Comparison of ENCODE assay signal across 17 cellular contexts in genomic region chr10:33178026-33178755, GRCh38.
A peak's percentile ranks its signal among the peaks of the same experiment; 100 is the strongest.
DNase-seq lines count a peak whose midpoint lies in the region; ATAC-seq, FAIRE-seq and TF ChIP-seq lines count a peak whose summit lies in the region.
"Had no signal": no experiment of that assay in that cellular context is flagged by ENCODE, and none has a peak within 500 bp of the region (broad histone marks: within the 10 kb centered on the region; RNA-seq: fewer than 3 reads in every experiment).

No MANE protein-coding gene starts in this region.

- H3K9me3 ChIP-seq in mammary epithelial cell (replicated peaks; ENCODE audit: insufficient read depth, low read length) (no peaks in the 10 kb centered on the region), ascending aorta (no peaks in the 10 kb centered on the region), keratinocyte (ENCODE audit: control insufficient read depth, low read depth, low read length) (no peaks in the 10 kb centered on the region), spleen (no peaks in the 10 kb centered on the region), mucosa of descending colon (no peaks in the 10 kb centered on the region)
- H3K9me3 ChIP-seq in effector memory CD4-positive, alpha-beta T cell (ENCODE audit: control insufficient read depth, low read length), result no peaks in the 10 kb centered on the region
- H3K9me3 ChIP-seq: BLaER1 treated with 17β-estradiol and CSF1 and Interleukin-3, amounts not matched to agents 10 nM and 100 nM had no signal

- H2AFZ ChIP-seq in mammary epithelial cell (ENCODE audit: low read depth, low read length) (no peak overlapping the region), keratinocyte (ENCODE audit: control insufficient read depth, low read length) (no peak overlapping the region)

- H3K9me1 ChIP-seq in keratinocyte (ENCODE audit: control insufficient read depth, extremely low read depth, insufficient read depth, low read length), result no peaks in the 10 kb centered on the region

- H3K4me2 ChIP-seq in mammary epithelial cell (ENCODE audit: insufficient read depth, low read depth, low read length), result no peak overlapping the region
- H3K4me2 ChIP-seq in keratinocyte (ENCODE audit: control insufficient read depth, extremely low read depth, insufficient read depth, low read depth, low read length), result no peak overlapping the region
- H3K4me2 ChIP-seq: BLaER1 treated with 17β-estradiol and CSF1 and Interleukin-3, amounts not matched to agents 10 nM and 100 nM had no signal

- H3K36me3 Mint-ChIP-seq in MCF 10A (ENCODE audit: insufficient read depth, unreplicated experiment), result peaks cover 11% of the 10 kb centered on the region

- H3K4me1 ChIP-seq in mammary epithelial cell (ENCODE audit: insufficient read depth, low read length) (no peaks in the 10 kb centered on the region), ascending aorta (peaks cover 0 to 12% of the 10 kb centered on the region in 2 donors), keratinocyte (ENCODE audit: control insufficient read depth, extremely low read depth, insufficient read depth, low read length) (no peaks in the 10 kb centered on the region), spleen (peaks cover 2 to 17% (median 10%) of the 10 kb centered on the region in 6 donors), mucosa of descending colon (ENCODE audit: low read depth) (no peaks in the 10 kb centered on the region)
- no peaks in the 10 kb centered on the region for H3K4me1 ChIP-seq in effector memory CD4-positive, alpha-beta T cell (ENCODE audit: control insufficient read depth, insufficient read depth, low read length, poor library complexity, severe bottlenecking)

- BruUV-seq in mammary epithelial cell (replicated peaks; lab: Mats Ljungman, UMichigan) (TSS peak; percentile 39), MCF 10A (replicated peaks; lab: Mats Ljungman, UMichigan) (no TSS peak)

- peaks cover 30% of the 10 kb centered on the region for H3K36me3 ChIP-seq in mammary epithelial cell (ENCODE audit: insufficient read depth, low read length)
- peaks cover under 1 to 8% of the 10 kb centered on the region in 2 donors for H3K36me3 ChIP-seq in ascending aorta
- peaks cover 5 to 20% of the 10 kb centered on the region in 2 experiments for H3K36me3 ChIP-seq in keratinocyte (ENCODE audit: control insufficient read depth in 2 of 2, extremely low read depth in 1 of 2, insufficient read depth in 2 of 2, low read length in 2 of 2)
- H3K36me3 ChIP-seq in spleen, result peaks cover 0 to 41% (median 8%) of the 10 kb centered on the region in 6 donors
- no peaks in the 10 kb centered on the region for H3K36me3 ChIP-seq in mucosa of descending colon (ENCODE audit: low read depth)
- H3K36me3 ChIP-seq in effector memory CD4-positive, alpha-beta T cell (ENCODE audit: control insufficient read depth, insufficient read depth, low read length), result no peaks in the 10 kb centered on the region

- in situ Hi-C loops in mammary epithelial cell (cut with MboI; ENCODE audit: low sequenced_read_pairs in 2 of 2), result no loop called here

- H3K27me3 Mint-ChIP-seq in MCF 10A (ENCODE audit: insufficient read depth, unreplicated experiment), result no peaks in the 10 kb centered on the region

- no peaks in the 10 kb centered on the region for H3K9me3 Mint-ChIP-seq in MCF 10A (ENCODE audit: unreplicated experiment)

- peak; percentile 13 for FAIRE-seq in keratinocyte (lab: Jason Lieb, UNC)
- FAIRE-seq: H1, HepG2 had no signal

- intact Hi-C loops in mammary epithelial cell (cut with micrococcal nuclease), result no loop called here
- intact Hi-C loops in MCF 10A (cut with micrococcal nuclease), result no loop called here
- intact Hi-C loops in ascending aorta (cut with DNase I), result no loop called here
- intact Hi-C loops in spleen (cut with DNase I; ENCODE audit: low total_unique reads), result no loop called here
- intact Hi-C loops in mucosa of descending colon (cut with DNase I, micrococcal nuclease), result no loop called here

- H4K20me1 ChIP-seq in mammary epithelial cell (ENCODE audit: insufficient read depth, low read length) (no peaks in the 10 kb centered on the region), keratinocyte (ENCODE audit: control insufficient read depth, extremely low read depth, insufficient read depth, low read length) (no peaks in the 10 kb centered on the region)

- CTCF ChIA-PET in mammary epithelial cell (lab: Charles Lee; ENCODE audit: low non-redundant PET) (no interaction called here), MCF 10A (lab: Yijun Ruan, JAX) (no interaction called here)

- POLR2A ChIA-PET in MCF 10A (lab: Yijun Ruan, JAX), result no interaction called here

- no peak for DNase-seq in mammary epithelial cell
- no peak for DNase-seq in MCF 10A (ENCODE audit: unreplicated experiment)
- DNase-seq in ascending aorta (ENCODE audit: low spot score in 2 of 2), result no peak
- DNase-seq in keratinocyte (ENCODE audit: low read depth, low spot score), result no peak
- no peak for DNase-seq in spleen
- no peak for DNase-seq in mucosa of descending colon
- DNase-seq in effector memory CD4-positive, alpha-beta T cell, result no peak
- DNase-seq: EL, Karpas-422, NCI-H2171 treated with DMSO at 0.1 percent for 48 hours, NCI-H510A, NCI-H82 had no signal

- H3K27ac ChIP-seq in mammary epithelial cell (ENCODE audit: insufficient read depth, low read depth, low read length) (no peak overlapping the region), ascending aorta (peak overlapping the region; percentile 57 to 62), keratinocyte (ENCODE audit: control insufficient read depth, insufficient read depth, low read length) (no peak overlapping the region), spleen (peak overlapping the region in 6 of 8 donors; percentile 37 to 51 (median 41))
- no peak overlapping the region for H3K27ac ChIP-seq in effector memory CD4-positive, alpha-beta T cell (ENCODE audit: insufficient read depth, low read length, poor library complexity, severe bottlenecking)
- H3K27ac ChIP-seq: 22Rv1; BLaER1 treated with 17β-estradiol and CSF1 and Interleukin-3, amounts not matched to agents 10 nM and 100 nM had no signal

- H3K4me3 Mint-ChIP-seq in MCF 10A (ENCODE audit: unreplicated experiment), result no peak overlapping the region

- TF ChIP-seq CTCF in mammary epithelial cell (conservative IDR thresholded peaks at IDR 0.05 in 1 of 2, IDR thresholded peaks at IDR 0.05 in 1 of 2; ENCODE audit: extremely low read depth in 1 of 2, insufficient read depth in 1 of 2, low read depth in 1 of 2, low read length in 2 of 2) (no peak), MCF 10A (IDR thresholded peaks at IDR 0.05; ENCODE audit: unreplicated experiment) (no peak), ascending aorta (IDR thresholded peaks at IDR 0.05) (no peak), keratinocyte (optimal IDR thresholded peaks at IDR 0.05 in 1 of 3, IDR thresholded peaks at IDR 0.05 in 1 of 3, conservative IDR thresholded peaks at IDR 0.05 in 1 of 3; ENCODE audit: extremely low read depth in 1 of 3, insufficient read depth in 2 of 3, low read length in 3 of 3) (no peak), spleen (IDR thresholded peaks at IDR 0.05 in 8 of 11, conservative IDR thresholded peaks at IDR 0.05 in 3 of 11) (no peak), mucosa of descending colon (IDR thresholded peaks at IDR 0.05) (no peak)

- H3K27ac Mint-ChIP-seq in MCF 10A (ENCODE audit: low read depth, unreplicated experiment), result no peak overlapping the region

- WGBS in mammary epithelial cell (ENCODE audit: low coverage, missing lambda C conversion rate), result 79% methylated on average over 3 of the region's 3 CpGs
- 34 to 67% (median 41%) methylated on average over 3 of the region's 3 CpGs for WGBS in spleen, 5 donors

- no peaks in the 10 kb centered on the region for H3K79me2 ChIP-seq in mammary epithelial cell (ENCODE audit: insufficient read depth, low read length)
- no peaks in the 10 kb centered on the region for H3K79me2 ChIP-seq in keratinocyte (ENCODE audit: control insufficient read depth, insufficient read depth, low read length)

- H3K4me3 ChIP-seq in mammary epithelial cell (replicated peaks in 1 of 3; ENCODE audit: insufficient read depth in 1 of 3, low read depth in 2 of 3, low read length in 3 of 3) (no peak overlapping the region), ascending aorta (no peak overlapping the region), keratinocyte (ENCODE audit: control insufficient read depth in 2 of 3, extremely low read depth in 1 of 3, insufficient read depth in 2 of 3, low read depth in 1 of 3, low read length in 3 of 3) (no peak overlapping the region), spleen (no peak overlapping the region), mucosa of descending colon (no peak overlapping the region)
- no peak overlapping the region for H3K4me3 ChIP-seq in effector memory CD4-positive, alpha-beta T cell (ENCODE audit: insufficient read depth, low read depth, low read length, poor library complexity, severe bottlenecking)
- H3K4me3 ChIP-seq: BLaER1 treated with 17β-estradiol and CSF1 and Interleukin-3, amounts not matched to agents 10 nM and 100 nM had no signal

- no peak for TF ChIP-seq POLR2A in spleen (IDR thresholded peaks at IDR 0.05)

- dilution Hi-C loops in mammary epithelial cell (cut with HindIII; ENCODE audit: low sequenced_read_pairs), result no loop called here
- dilution Hi-C loops in keratinocyte (cut with MboI; ENCODE audit: extremely low pct_ligation_motif_present, low sequenced_read_pairs), result no loop called here

- ATAC-seq in GM18520 (IDR thresholded peaks at IDR 0.05; ENCODE audit: unreplicated experiment), result no peak
- ATAC-seq in mucosa of descending colon, result no peak
- ATAC-seq: HepG2 had no signal

- H3K4me1 Mint-ChIP-seq in MCF 10A (ENCODE audit: insufficient read depth, unreplicated experiment), result no peaks in the 10 kb centered on the region

- no peaks in the 10 kb centered on the region for H3K27me3 ChIP-seq in mammary epithelial cell (ENCODE audit: insufficient read depth, low read length)
- H3K27me3 ChIP-seq in ascending aorta, result no peaks in the 10 kb centered on the region
- H3K27me3 ChIP-seq in keratinocyte (ENCODE audit: control insufficient read depth, extremely low read depth, insufficient read depth, low read length), result no peaks in the 10 kb centered on the region
- peaks cover 0 to 10% (median 0%) of the 10 kb centered on the region in 7 donors for H3K27me3 ChIP-seq in spleen (replicated peaks in 1 of 7)
- H3K27me3 ChIP-seq in effector memory CD4-positive, alpha-beta T cell (replicated peaks; ENCODE audit: control insufficient read depth, insufficient read depth, low read length, poor library complexity, severe bottlenecking), result no peaks in the 10 kb centered on the region
- H3K27me3 ChIP-seq: BLaER1 treated with 17β-estradiol and CSF1 and Interleukin-3, amounts not matched to agents 10 nM and 100 nM had no signal

- no peak overlapping the region for H3K9ac ChIP-seq in mammary epithelial cell (ENCODE audit: insufficient read depth, low read length)
- no peak overlapping the region for H3K9ac ChIP-seq in keratinocyte (ENCODE audit: control insufficient read depth, extremely low read depth, insufficient read depth, low read length)
- H3K9ac ChIP-seq: BLaER1 treated with 17β-estradiol and CSF1 and Interleukin-3, amounts not matched to agents 10 nM and 100 nM had no signal

Comparison
In these comparisons a context has a peak if more than half of its experiments do, and no peak if none do; other contexts are left out.
1. H3K27ac ChIP-seq: peak in ascending aorta (2 of 2) and spleen (6 of 8); none in mammary epithelial cell (single experiment), keratinocyte (single experiment) and effector memory CD4-positive, alpha-beta T cell (single experiment).